In genomic region chr3:47163990-47164848, GRCh38 we compare ENCODE assay signal across 8 cellular contexts. TPM values are rescaled to one million over a fixed set of nuclear protein-coding genes. Genes with fewer than 3 reads are reported as not detected.
DNase-seq lines count a peak whose midpoint lies in the region; ATAC-seq and TF ChIP-seq lines count a peak whose summit lies in the region.

Gene SETD2 (minus strand): TSS chr3:47164113. CDS start chr3:47163924, 189 bp downstream.

- TF ChIP-seq CTCF in C4-2B (conservative IDR thresholded peaks at IDR 0.05), result peak; percentile 27
- TF ChIP-seq CTCF in dorsolateral prefrontal cortex (IDR thresholded peaks at IDR 0.05 in 54 of 56, conservative IDR thresholded peaks at IDR 0.05 in 2 of 56; ENCODE audit: low read depth in 1 of 56, partially characterized antibody in 56 of 56), result peak in 44 of 56 donors; percentile 2 to 66 (median 30)
- no peak for TF ChIP-seq CTCF in lower leg skin (IDR thresholded peaks at IDR 0.05)

- peak; percentile 64 for DNase-seq in NCI-H748 treated with DMSO at 0.1 percent for 48 hours (lab: John Stamatoyannopoulos, UW)
- DNase-seq in activated CD4-positive, alpha-beta memory T cell treated with anti-CD3 and anti-CD28 coated beads for 36 hours, result peak; percentile 91
- peak; percentile 85 to 96 (median 92) for DNase-seq in dorsolateral prefrontal cortex
- peak; percentile 92 to 98 for DNase-seq in lower leg skin (ENCODE audit: low spot score in 2 of 2)
- peak; percentile 82 for DNase-seq in stimulated activated CD4-positive, alpha-beta T cell treated with anti-CD3 and anti-CD28 coated beads, Interleukin-4, amount 100 ng/mL, for 4 hours

- H3K4me3 ChIP-seq in dorsolateral prefrontal cortex, result peak within 1 kb of the TSS; percentile 60 to 98 (median 90)
- peak within 1 kb of the TSS; percentile 72 for H3K4me3 ChIP-seq in lower leg skin (ENCODE audit: low read depth, poor library complexity, severe bottlenecking)

- H3K27me3 Mint-ChIP-seq in activated CD4-positive, alpha-beta memory T cell treated with anti-CD3 and anti-CD28 coated beads for 36 hours, result peaks cover 1% of the 10 kb centered on the region

- H3K27me3 ChIP-seq in dorsolateral prefrontal cortex, result no peaks in the 10 kb centered on the region

- 0 to 1% methylated on average over 51 to 83 of the region's 96 CpGs for WGBS in lower leg skin, 2 donors

- intact Hi-C loops in activated CD4-positive, alpha-beta memory T cell treated with anti-CD3 and anti-CD28 coated beads for 36 hours (cut with micrococcal nuclease), result loop anchor here (1.0 to 10.0 kb wide), 8 partner anchors 23 to 219 kb away; partner anchors contain the start of genes KIF9, KLHL18 and PTPN23
- intact Hi-C loops in dorsolateral prefrontal cortex (cut with DNase I), result loop anchor here (2.0 to 10.0 kb wide), 7 partner anchors 118 to 229 kb away; partner anchors contain the start of genes CCDC12 (in 2 of the 2), KIF9 (in 2 of the 2), KLHL18 (in 2 of the 2) and NBEAL2 (in 1 of the 2)
- intact Hi-C loops in lower leg skin (cut with DNase I; ENCODE audit: low total_unique reads), result no loop called here

- TF ChIP-seq POLR2A in lower leg skin (IDR thresholded peaks at IDR 0.05), result no peak

- H3K36me3 Mint-ChIP-seq in activated CD4-positive, alpha-beta memory T cell treated with anti-CD3 and anti-CD28 coated beads for 36 hours, result peaks cover 10% of the 10 kb centered on the region

- peak within 1 kb of the TSS; percentile 97 for H3K4me3 Mint-ChIP-seq in activated CD4-positive, alpha-beta memory T cell treated with anti-CD3 and anti-CD28 coated beads for 36 hours

- peaks cover 43% of the 10 kb centered on the region for H3K4me1 Mint-ChIP-seq in activated CD4-positive, alpha-beta memory T cell treated with anti-CD3 and anti-CD28 coated beads for 36 hours (ENCODE audit: low read depth)

- CTCF ChIA-PET in activated CD4-positive, alpha-beta memory T cell treated with anti-CD3 and anti-CD28 coated beads for 36 hours (lab: Charles Lee), result interaction anchor here (0.7 to 3.6 kb wide), 9 partner anchors 23 to 217 kb away, joined by 3 to 19 read pairs (median 6); partner anchors contain the start of genes KIF9, KLHL18 and PTPN23

- H3K9me3 Mint-ChIP-seq in activated CD4-positive, alpha-beta memory T cell treated with anti-CD3 and anti-CD28 coated beads for 36 hours, result no peaks in the 10 kb centered on the region

- ATAC-seq in GM19324 (IDR thresholded peaks at IDR 0.05; ENCODE audit: low FRiP score, unreplicated experiment) (peak; percentile 78), HG03469 (IDR thresholded peaks at IDR 0.05; ENCODE audit: unreplicated experiment) (peak; percentile 31)

- peak within 1 kb of the TSS; percentile 99 for H3K27ac Mint-ChIP-seq in activated CD4-positive, alpha-beta memory T cell treated with anti-CD3 and anti-CD28 coated beads for 36 hours

- POLR2A ChIA-PET in activated CD4-positive, alpha-beta memory T cell treated with anti-CD3 and anti-CD28 coated beads for 36 hours (lab: Charles Lee), result interaction anchor here (1.2 to 3.3 kb wide), 7 partner anchors 12 to 311 kb away, joined by 3 to 19 read pairs (median 6); partner anchors contain the start of genes KIF9, KLHL18, NBEAL2 and PTPN23

- peak within 1 kb of the TSS; percentile 96 for H3K27ac ChIP-seq in C4-2B
- peak within 1 kb of the TSS; percentile 79 to 98 (median 95) for H3K27ac ChIP-seq in dorsolateral prefrontal cortex

RNA-seq across cellular contexts. Expression of gene SETD2, which starts in this region (rescaled TPM):
- 10 to 100 TPM; 31.2 to 31.8 TPM for total RNA-seq in activated CD4-positive, alpha-beta memory T cell treated with anti-CD3 and anti-CD28 coated beads for 36 hours
- total RNA-seq in dorsolateral prefrontal cortex (10 to 100 TPM; 44.4 to 82.4 (median 57.4) TPM), lower leg skin (10 to 100 TPM; 42.9 to 59.6 (median 47.7) TPM)

Comparison
In these comparisons a context has a peak if more than half of its experiments do, and no peak if none do; other contexts are left out.
1. Peak in every context shown above with its lines: DNase-seq, ATAC-seq, H3K4me3 ChIP-seq and H3K27ac ChIP-seq.
2. CTCF ChIP-seq: peak in C4-2B (single experiment) and dorsolateral prefrontal cortex (44 of 56); none in lower leg skin (0 of 3).